9 cellular contexts compared by ENCODE assay signal in genomic region chr3:63862804-63863149, GRCh38. TPM values are rescaled to one million over a fixed set of nuclear protein-coding genes. Genes with fewer than 3 reads are reported as not detected.
DNase-seq lines count a peak whose midpoint lies in the region; ATAC-seq and TF ChIP-seq lines count a peak whose summit lies in the region.
"Had no signal": no experiment of that assay in that cellular context is flagged by ENCODE, and none has a peak within 500 bp of the region (broad histone marks: within the 10 kb centered on the region; RNA-seq: fewer than 3 reads in every experiment).

No MANE protein-coding gene starts in this region.

- H3K9ac ChIP-seq in HCT116 (ENCODE audit: low read length): peak overlapping the region; percentile 97

- peaks cover 82% of the 10 kb centered on the region for H3K79me2 ChIP-seq in HCT116 (ENCODE audit: insufficient read depth, low read length)

- no peak for TF ChIP-seq POLR2A in HCT116 (IDR thresholded peaks at IDR 0.05; ENCODE audit: borderline replicate concordance, extremely low read depth, insufficient read depth, insufficient read length)
- TF ChIP-seq POLR2A in tibial nerve (IDR thresholded peaks at IDR 0.05): no peak

- TF ChIP-seq RAD21 in HCT116 (IDR thresholded peaks at IDR 0.05; ENCODE audit: low read depth): no peak

- H3K27me3 ChIP-seq in HCT116 (ENCODE audit: insufficient read depth, low read length) (no peaks in the 10 kb centered on the region), left lung (no peaks in the 10 kb centered on the region), tibial nerve (no peaks in the 10 kb centered on the region)

- WGBS in tibial nerve, 2 donors: 27 to 28% methylated on average over 5 of the region's 5 CpGs

- peaks cover 3% of the 10 kb centered on the region; the same call in 1 of the 2 replicates for H4K20me1 ChIP-seq in HCT116 (ENCODE audit: insufficient read depth)

- H3K36me3 ChIP-seq in HCT116 (ENCODE audit: control insufficient read depth in 1 of 2, insufficient read depth in 2 of 2, low read length in 2 of 2): no peaks in the 10 kb centered on the region
- H3K36me3 ChIP-seq in left lung: no peaks in the 10 kb centered on the region
- no peaks in the 10 kb centered on the region for H3K36me3 ChIP-seq in tibial nerve

- H3K4me3 ChIP-seq in HCT116 (replicated peaks in 1 of 2; ENCODE audit: low read depth in 1 of 2, low read length in 2 of 2) (peak overlapping the region; percentile 68 to 88), left lung (peak overlapping the region; percentile 80 to 88), tibial nerve (peak overlapping the region; percentile 89 to 99 (median 97))

- H2AFZ ChIP-seq in HCT116 (ENCODE audit: low read depth, low read length, poor library complexity, severe bottlenecking): peak overlapping the region; percentile 31

- H3K36me3 Mint-ChIP-seq in Calu3 (ENCODE audit: insufficient read depth, unreplicated experiment): peaks cover 27% of the 10 kb centered on the region
- peaks cover 7% of the 10 kb centered on the region for H3K36me3 Mint-ChIP-seq in activated naive CD8-positive, alpha-beta T cell

- TF ChIP-seq CTCF in Calu3 (IDR thresholded peaks at IDR 0.05; ENCODE audit: unreplicated experiment): no peak
- no peak for TF ChIP-seq CTCF in HCT116 (IDR thresholded peaks at IDR 0.05 in 2 of 3, conservative IDR thresholded peaks at IDR 0.05 in 1 of 3; ENCODE audit: borderline replicate concordance in 1 of 3, insufficient read depth in 1 of 3, low read depth in 2 of 3, low read length in 2 of 3)
- TF ChIP-seq CTCF in left lung (IDR thresholded peaks at IDR 0.05): no peak
- no peak for TF ChIP-seq CTCF in tibial nerve (IDR thresholded peaks at IDR 0.05)

- RAD21 ChIA-PET in HCT116 (lab: Charles Lee; ENCODE audit: low non-redundant PET in 1 of 2, low total read pairs in 2 of 2, uncharacterized antibody in 2 of 2, unreplicated experiment in 2 of 2): no interaction called here

- CTCF ChIA-PET in Calu3 (lab: Charles Lee) (no interaction called here), HCT116 (lab: Charles Lee) (no interaction called here)

- H3K9me2 ChIP-seq in HCT116 (ENCODE audit: insufficient read depth): no peaks in the 10 kb centered on the region

- no peak for TF ChIP-seq EP300 in tibial nerve (IDR thresholded peaks at IDR 0.05)

- H3K27me3 Mint-ChIP-seq in Calu3 (ENCODE audit: unreplicated experiment): no peaks in the 10 kb centered on the region
- H3K27me3 Mint-ChIP-seq in activated naive CD8-positive, alpha-beta T cell: no peaks in the 10 kb centered on the region

- ATAC-seq in HCT116: peak; percentile 44
- ATAC-seq in left lung: no peak
- ATAC-seq in GM19023 (IDR thresholded peaks at IDR 0.05; ENCODE audit: unreplicated experiment): no peak

- DNase-seq in Calu3: no peak
- DNase-seq in HCT116 (ENCODE audit: low read depth, low spot score): no peak
- no peak for DNase-seq in left lung
- DNase-seq in tibial nerve (ENCODE audit: low spot score in 2 of 2): no peak
- DNase-seq in NCI-H2171 (lab: John Stamatoyannopoulos, UW): no peak
- no peak for DNase-seq in effector CD8-positive, alpha-beta T cell (lab: John Stamatoyannopoulos, UW)

- BruUV-seq in Calu3 (replicated peaks; lab: Mats Ljungman, UMichigan): no TSS peak
- BruUV-seq in HCT116 (replicated peaks; lab: Mats Ljungman, UMichigan): no TSS peak

- H3K4me1 ChIP-seq in HCT116 (ENCODE audit: control insufficient read depth in 1 of 2, insufficient read depth in 2 of 2, low read length in 2 of 2): peaks cover 4 to 18% of the 10 kb centered on the region in 2 experiments; a peak in 3 of 4 replicates
- peaks cover 6 to 25% of the 10 kb centered on the region in 2 donors for H3K4me1 ChIP-seq in left lung
- H3K4me1 ChIP-seq in tibial nerve: peaks cover 0 to 34% (median 8%) of the 10 kb centered on the region in 4 donors

- H3K9me3 ChIP-seq in HCT116 (ENCODE audit: control insufficient read depth in 1 of 2, insufficient read depth in 1 of 2, low read depth in 1 of 2, low read length in 2 of 2): no peaks in the 10 kb centered on the region
- H3K9me3 ChIP-seq in left lung: no peaks in the 10 kb centered on the region
- H3K9me3 ChIP-seq in tibial nerve: no peaks in the 10 kb centered on the region

- H3K4me3 Mint-ChIP-seq in Calu3 (ENCODE audit: low read depth, unreplicated experiment): peak overlapping the region; percentile 78
- peak overlapping the region; percentile 94 for H3K4me3 Mint-ChIP-seq in activated naive CD8-positive, alpha-beta T cell

- H3K27ac ChIP-seq in HCT116 (ENCODE audit: low read depth, low read length) (peak overlapping the region; percentile 93), left lung (no peak overlapping the region), tibial nerve (peak overlapping the region; percentile 92 to 97 (median 95))

- POLR2A ChIA-PET in HCT116 (lab: Charles Lee): no interaction called here

- peak overlapping the region; percentile 59 for H3K27ac Mint-ChIP-seq in Calu3 (ENCODE audit: unreplicated experiment)
- peak overlapping the region; percentile 89 for H3K27ac Mint-ChIP-seq in activated naive CD8-positive, alpha-beta T cell

- H3K4me2 ChIP-seq in HCT116 (ENCODE audit: low read length): peak overlapping the region; percentile 91

- intact Hi-C loops in Calu3 (cut with micrococcal nuclease; ENCODE audit: unreplicated experiment): loop anchor here (10.0 kb wide), 1 partner anchor 102 kb away; no protein-coding TSS in a partner anchor
- intact Hi-C loops in HCT116 (cut with micrococcal nuclease): loop anchor here (5.0 kb wide), 1 partner anchor 50 kb away; the partner anchor contains the start of gene SCAANT1
- intact Hi-C loops in left lung (cut with DNase I): no loop called here

- no peaks in the 10 kb centered on the region for H3K9me3 Mint-ChIP-seq in Calu3 (ENCODE audit: low read depth, unreplicated experiment)
- H3K9me3 Mint-ChIP-seq in activated naive CD8-positive, alpha-beta T cell (ENCODE audit: low read depth): no peaks in the 10 kb centered on the region

- H3K4me1 Mint-ChIP-seq in Calu3 (ENCODE audit: low read depth, unreplicated experiment): peaks cover 42% of the 10 kb centered on the region
- H3K4me1 Mint-ChIP-seq in activated naive CD8-positive, alpha-beta T cell (ENCODE audit: low read depth): peaks cover 63% of the 10 kb centered on the region

TF ChIP-seq in HCT116, 20 proteins besides CTCF, POLR2A, EP300 and RAD21:
- TF ChIP-seq FOSL1 (IDR thresholded peaks at IDR 0.05; ENCODE audit: low read depth): no peak
- no peak for TF ChIP-seq ZBTB33 (IDR thresholded peaks at IDR 0.05; ENCODE audit: extremely low read depth, insufficient replicate concordance, low read length)

RNA-seq across cellular contexts. Expression of gene THOC7, which starts 0.8 kb away (rescaled TPM):
- total RNA-seq in Calu3 (2022) (70.7 and 77.7 TPM in 2 replicates), HCT116 (2021; ENCODE audit: unreplicated experiment) (67.3 TPM), left lung (10 to 100 TPM; 46.7 to 52.5 TPM), tibial nerve (10 to 100 TPM; 32.2 to 77.4 (median 47.9) TPM)
- polyA plus RNA-seq in HCT116 (2012): 33.6 and 40.2 TPM in 2 replicates

RNA-seq across cellular contexts. Expression of gene ATXN7, which starts 0.9 kb away (rescaled TPM):
- total RNA-seq in Calu3 (2022): 31.2 and 38.3 TPM in 2 replicates
- 27.5 TPM for total RNA-seq in HCT116 (2021; ENCODE audit: unreplicated experiment)
- polyA plus RNA-seq in HCT116 (2012): 9.4 and 13.5 TPM in 2 replicates
- 10 to 100 TPM; 23.4 to 32.5 TPM for total RNA-seq in left lung
- 10 to 100 TPM; 29.2 to 44.2 (median 38.3) TPM for total RNA-seq in tibial nerve

RNA-seq across cellular contexts. Expression of gene C3orf49, which starts 43.7 kb away (rescaled TPM):
- total RNA-seq in Calu3 (2022) (not detected in 2 replicates), HCT116 (2021; ENCODE audit: unreplicated experiment) (not detected), left lung (not detected), tibial nerve (not detected)
- not detected in 2 replicates for polyA plus RNA-seq in HCT116 (2012)
- total RNA-seq: RPMI7951 had no signal

RNA-seq across cellular contexts. Expression of gene SCAANT1, which starts 49.4 kb away (rescaled TPM):
- total RNA-seq in Calu3 (2022): not detected in 2 replicates
- not detected for total RNA-seq in HCT116 (2021; ENCODE audit: unreplicated experiment)
- 1.9 and 2.4 TPM in 2 replicates for polyA plus RNA-seq in HCT116 (2012)
- total RNA-seq in left lung: not detected
- total RNA-seq in tibial nerve: not detected
- total RNA-seq: RPMI7951 had no signal

Comparison
In these comparisons a context has a peak if more than half of its experiments do, and no peak if none do; other contexts are left out.
1. H3K27ac ChIP-seq: peak in HCT116 (single experiment) and tibial nerve (4 of 4); none in left lung (0 of 2).
2. intact Hi-C loops: an anchor here in Calu3 (10.0 kb wide) and HCT116 (5.0 kb wide); none called in left lung.
3. Peak in every context shown above with its lines, with median percentiles within 50 percentile points of each other: H3K4me3 ChIP-seq.